8 cellular contexts compared by ENCODE assay signal in genomic region chr5:10248378-10249260, GRCh38. TPM values are rescaled to one million over a fixed set of nuclear protein-coding genes. Genes with fewer than 3 reads are reported as not detected.
A peak's percentile ranks its signal among the peaks of the same experiment; 100 is the strongest.
DNase-seq lines count a peak whose midpoint lies in the region; ATAC-seq, FAIRE-seq and TF ChIP-seq lines count a peak whose summit lies in the region.

No MANE protein-coding gene starts in this region.

- H3K4me3 ChIP-seq in duodenal mucosa (ENCODE audit: low read depth in 1 of 2, low read length in 2 of 2) (peak overlapping the region; percentile 81 to 98), neural cell (ENCODE audit: low read length) (peak overlapping the region; percentile 95)

- H3K9me2 ChIP-seq in neural cell (ENCODE audit: insufficient read depth, low read length), result no peaks in the 10 kb centered on the region

- H3F3A ChIP-seq in neural cell (ENCODE audit: insufficient read depth, low read length, poor library complexity, severe bottlenecking), result no peaks in the 10 kb centered on the region

- H3K79me2 ChIP-seq in neural cell (replicated peaks; ENCODE audit: insufficient read depth, low read length), result peaks cover 39% of the 10 kb centered on the region

- no peak for FAIRE-seq in GM12892 (lab: Jason Lieb, UNC)

- peaks cover 20 to 23% of the 10 kb centered on the region in 2 donors for H3K4me1 ChIP-seq in duodenal mucosa (ENCODE audit: control insufficient read depth in 1 of 2, insufficient read depth in 2 of 2, low read length in 2 of 2)

- no peak for TF ChIP-seq CTCF in neural cell (IDR thresholded peaks at IDR 0.05; ENCODE audit: poor library complexity, severe bottlenecking)

- TF ChIP-seq RAD21 in neural cell (conservative IDR thresholded peaks at IDR 0.05), result no peak

- H3K27me3 ChIP-seq in duodenal mucosa (ENCODE audit: control insufficient read depth in 1 of 2, insufficient read depth in 2 of 2, low read length in 2 of 2) (no peaks in the 10 kb centered on the region), neural cell (ENCODE audit: insufficient read depth, low read depth, low read length) (no peaks in the 10 kb centered on the region)

- H4K20me1 ChIP-seq in neural cell (ENCODE audit: insufficient read depth), result no peaks in the 10 kb centered on the region

- H3K9me3 ChIP-seq in duodenal mucosa (ENCODE audit: control insufficient read depth in 1 of 2, low read length in 2 of 2), result no peaks in the 10 kb centered on the region
- H3K9me3 ChIP-seq in neural cell (ENCODE audit: low read length), result no peaks in the 10 kb centered on the region

- TF ChIP-seq POLR2A in GM12892 (IDR thresholded peaks at IDR 0.05; ENCODE audit: low read depth, low read length), result no peak

- H3K4me2 ChIP-seq in neural cell (ENCODE audit: low read length), result peak overlapping the region; percentile 48

- H3K36me3 ChIP-seq in duodenal mucosa (ENCODE audit: control insufficient read depth in 1 of 2, insufficient read depth in 2 of 2, low read length in 2 of 2) (peaks cover 2 to 4% of the 10 kb centered on the region in 2 donors), neural cell (ENCODE audit: insufficient read depth, low read length) (no peaks in the 10 kb centered on the region)

- ATAC-seq in GM21529 (IDR thresholded peaks at IDR 0.05; ENCODE audit: unreplicated experiment) (peak; percentile 1), HG03469 (IDR thresholded peaks at IDR 0.05; ENCODE audit: unreplicated experiment) (no peak)

- TF ChIP-seq EP300 in neural cell (conservative IDR thresholded peaks at IDR 0.05; ENCODE audit: poor library complexity, severe bottlenecking), result no peak

- DNase-seq in DMS79 treated with DMSO at 0.1 percent for 48 hours (lab: John Stamatoyannopoulos, UW) (peak; percentile 47), NCI-H2227 treated with DMSO at 0.1 percent for 48 hours (lab: John Stamatoyannopoulos, UW) (peak; percentile 67), GM12892 (ENCODE audit: insufficient read length) (no peak)
- DNase-seq in NK-92 treated with Interleukin-12 subunit alpha and Interleukin-12 subunit beta, amount 100 ng/mL, for 24 hours (lab: John Stamatoyannopoulos, UW), result no peak

- peak overlapping the region; percentile 89 for H2AFZ ChIP-seq in neural cell (ENCODE audit: low read depth, low read length)

- H3K27ac ChIP-seq in duodenal mucosa (ENCODE audit: low read depth, low read length) (no peak overlapping the region), neural cell (ENCODE audit: low read length) (peak overlapping the region; percentile 89)

- H3K9ac ChIP-seq in duodenal mucosa (ENCODE audit: low read depth in 1 of 2, low read length in 2 of 2) (peak overlapping the region; percentile 66 to 72), neural cell (ENCODE audit: low read length) (peak overlapping the region; percentile 91)

TF ChIP-seq in neural cell, 6 proteins besides CTCF, POLR2A, EP300 and RAD21:
- TF ChIP-seq POLR2AphosphoS5 (IDR thresholded peaks at IDR 0.05) (no peak), MXI1 (conservative IDR thresholded peaks at IDR 0.05; ENCODE audit: poor library complexity, severe bottlenecking) (no peak)

RNA-seq across cellular contexts. Expression of gene ATPSCKMT, which starts 1.1 kb away (rescaled TPM):
- polyA plus RNA-seq in neural cell, result 69.5 and 72.9 TPM in 2 replicates
- 59.4 and 65.4 TPM in 2 replicates for polyA minus RNA-seq in neural cell
- polyA plus RNA-seq in GM12892 (2012; ENCODE audit: missing spikeins), result 16.3 TPM

RNA-seq across cellular contexts. Expression of gene CCT5, which starts 1.5 kb away (rescaled TPM):
- 389 and 455 TPM in 2 replicates for polyA plus RNA-seq in neural cell
- 310 and 355 TPM in 2 replicates for polyA minus RNA-seq in neural cell
- 368 TPM for polyA plus RNA-seq in GM12892 (2012; ENCODE audit: missing spikeins)

RNA-seq across cellular contexts. Expression of gene CMBL, which starts 59.1 kb away (rescaled TPM):
- polyA plus RNA-seq in neural cell, result 0.58 and 1.1 TPM in 2 replicates
- 1.4 and 2.9 TPM in 2 replicates for polyA minus RNA-seq in neural cell
- 12.1 TPM for polyA plus RNA-seq in GM12892 (2012; ENCODE audit: missing spikeins)

Comparison
In these comparisons a context has a peak if more than half of its experiments do, and no peak if none do; other contexts are left out.
1. DNase-seq: peak in DMS79 treated with DMSO at 0.1 percent for 48 hours (single experiment) and NCI-H2227 treated with DMSO at 0.1 percent for 48 hours (single experiment); none in NK-92 treated with Interleukin-12 subunit alpha and Interleukin-12 subunit beta, amount 100 ng/mL, for 24 hours (single experiment) and GM12892 (single experiment).